Comparison of ENCODE assay signal across 17 cellular contexts in the genomic region with DNA sequence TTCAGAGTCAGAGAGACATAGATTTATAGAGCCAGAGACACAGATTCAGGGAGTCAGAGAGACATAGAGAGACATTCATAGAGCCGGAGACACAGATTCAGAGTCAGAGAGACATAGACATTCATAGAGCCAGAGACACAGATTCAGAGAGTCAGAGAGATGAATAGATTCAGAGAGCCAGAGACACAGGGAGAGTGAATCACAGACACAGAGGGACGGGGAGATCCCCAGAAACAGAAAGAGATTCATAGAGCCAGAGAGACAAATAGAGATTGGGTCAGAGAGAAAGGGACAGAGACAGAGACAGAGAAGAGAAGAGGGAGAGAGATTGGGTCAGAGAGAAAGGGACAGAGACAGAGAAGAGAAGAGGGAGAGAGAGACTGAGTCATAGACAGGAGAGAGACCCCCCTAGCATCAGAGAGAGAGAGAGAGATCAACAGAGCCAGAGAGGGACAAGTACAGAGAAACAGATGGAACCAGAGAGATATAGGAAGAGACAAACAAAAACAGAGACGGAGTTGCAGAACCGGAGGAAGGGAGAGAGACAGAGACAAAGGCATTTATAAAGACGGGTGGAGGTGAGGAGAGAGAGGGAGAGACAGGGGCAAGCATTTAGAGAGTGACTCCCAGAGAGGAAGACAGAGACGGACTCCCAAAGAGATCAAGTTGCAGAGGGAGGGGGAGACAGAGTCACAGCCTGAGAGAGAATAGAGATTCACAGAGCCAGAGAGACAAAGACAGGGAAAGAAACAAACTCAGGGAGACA. TPM values are rescaled to one million over a fixed set of nuclear protein-coding genes. Genes with fewer than 3 reads are reported as not detected.
DNase-seq lines count a peak whose midpoint lies in the region; ATAC-seq and TF ChIP-seq lines count a peak whose summit lies in the region.
"Had no signal": no experiment of that assay in that cellular context is flagged by ENCODE, and none has a peak within 500 bp of the region (broad histone marks: within the 10 kb centered on the region; RNA-seq: fewer than 3 reads in every experiment).

No MANE protein-coding gene starts in this region.

- H3K9me3 Mint-ChIP-seq in MCF 10A (ENCODE audit: unreplicated experiment): no peaks in the 10 kb centered on the region
- H3K9me3 Mint-ChIP-seq in stimulated activated effector memory CD8-positive, alpha-beta T cell treated with anti-CD3 and anti-CD28 coated beads, Interleukin-12 subunit alpha, Interleukin-12 subunit beta, amount 100 ng/mL, for 72 hours: no peaks in the 10 kb centered on the region
- H3K9me3 Mint-ChIP-seq: activated B cell treated with CpG ODN at 0.5 μM for 24 hours; activated naive CD8-positive, alpha-beta T cell treated with anti-CD3 and anti-CD28 coated beads, Interleukin-2, amount 50 U/mL, for 24 hours; type B pancreatic cell had no signal

- no TSS peak for BruUV-seq in mammary epithelial cell (replicated peaks; lab: Mats Ljungman, UMichigan)
- BruUV-seq in MCF 10A (replicated peaks; lab: Mats Ljungman, UMichigan): no TSS peak

- no peak overlapping the region for H3K4me3 Mint-ChIP-seq in MCF 10A (ENCODE audit: unreplicated experiment)
- no peak overlapping the region for H3K4me3 Mint-ChIP-seq in stimulated activated effector memory CD8-positive, alpha-beta T cell treated with anti-CD3 and anti-CD28 coated beads, Interleukin-12 subunit alpha, Interleukin-12 subunit beta, amount 100 ng/mL, for 72 hours
- H3K4me3 Mint-ChIP-seq: activated B cell treated with CpG ODN at 0.5 μM for 24 hours; activated naive CD8-positive, alpha-beta T cell treated with anti-CD3 and anti-CD28 coated beads, Interleukin-2, amount 50 U/mL, for 24 hours; memory B cell; type B pancreatic cell had no signal

- DNase-seq in mammary epithelial cell (no peak), MCF 10A (ENCODE audit: unreplicated experiment) (no peak), NCI-H69 (lab: John Stamatoyannopoulos, UW) (peak; percentile 49), fibroblast of pulmonary artery (ENCODE audit: low read depth) (no peak), NCI-H446 treated with DMSO at 0.1 percent for 48 hours (lab: John Stamatoyannopoulos, UW) (no peak)
- DNase-seq in stimulated activated effector memory CD8-positive, alpha-beta T cell treated with anti-CD3 and anti-CD28 coated beads, Interleukin-12 subunit alpha, Interleukin-12 subunit beta, amount 100 ng/mL, for 72 hours (ENCODE audit: low spot score in 2 of 2): no peak
- DNase-seq: activated B cell treated with CpG ODN at 0.5 μM for 24 hours; activated naive CD8-positive, alpha-beta T cell treated with anti-CD3 and anti-CD28 coated beads, Interleukin-2, amount 50 U/mL, for 24 hours; EL; erythroblast; MM.1S had no signal

- no peak overlapping the region for H3K9ac ChIP-seq in mammary epithelial cell (ENCODE audit: insufficient read depth, low read length)

- in situ Hi-C loops in mammary epithelial cell (cut with MboI; ENCODE audit: low sequenced_read_pairs in 2 of 2): no loop called here

- no peaks in the 10 kb centered on the region for H3K4me1 Mint-ChIP-seq in MCF 10A (ENCODE audit: insufficient read depth, unreplicated experiment)
- H3K4me1 Mint-ChIP-seq in stimulated activated effector memory CD8-positive, alpha-beta T cell treated with anti-CD3 and anti-CD28 coated beads, Interleukin-12 subunit alpha, Interleukin-12 subunit beta, amount 100 ng/mL, for 72 hours: peaks cover 25% of the 10 kb centered on the region

- H2AFZ ChIP-seq in mammary epithelial cell (ENCODE audit: low read depth, low read length): no peak overlapping the region

- intact Hi-C loops in mammary epithelial cell (cut with micrococcal nuclease): no loop called here
- intact Hi-C loops in MCF 10A (cut with micrococcal nuclease): loop anchor here (5.0 kb wide), 1 partner anchor 39 kb away; no protein-coding TSS in a partner anchor

- H3K79me2 ChIP-seq in mammary epithelial cell (ENCODE audit: insufficient read depth, low read length): no peaks in the 10 kb centered on the region

- H3K27ac Mint-ChIP-seq in MCF 10A (ENCODE audit: low read depth, unreplicated experiment): no peak overlapping the region
- no peak overlapping the region for H3K27ac Mint-ChIP-seq in stimulated activated effector memory CD8-positive, alpha-beta T cell treated with anti-CD3 and anti-CD28 coated beads, Interleukin-12 subunit alpha, Interleukin-12 subunit beta, amount 100 ng/mL, for 72 hours
- H3K27ac Mint-ChIP-seq: activated B cell treated with CpG ODN at 0.5 μM for 24 hours; activated naive CD8-positive, alpha-beta T cell treated with anti-CD3 and anti-CD28 coated beads, Interleukin-2, amount 50 U/mL, for 24 hours; memory B cell; type B pancreatic cell had no signal

- CTCF ChIA-PET in mammary epithelial cell (lab: Charles Lee; ENCODE audit: low non-redundant PET): no interaction called here
- CTCF ChIA-PET in MCF 10A (lab: Yijun Ruan, JAX): interaction anchor here (0.6 to 2.6 kb wide), 5 partner anchors 9 to 149 kb away, joined by 3 to 12 read pairs (median 5); no protein-coding TSS in a partner anchor

- ATAC-seq in stimulated activated effector memory CD8-positive, alpha-beta T cell treated with anti-CD3 and anti-CD28 coated beads, Interleukin-12 subunit alpha, Interleukin-12 subunit beta, amount 100 ng/mL, for 72 hours: peak; percentile 38
- ATAC-seq in GM19467 (IDR thresholded peaks at IDR 0.05; ENCODE audit: unreplicated experiment) (no peak), HG02970 (IDR thresholded peaks at IDR 0.05; ENCODE audit: low FRiP score, unreplicated experiment) (no peak)

- H3K27ac ChIP-seq in mammary epithelial cell (ENCODE audit: insufficient read depth, low read depth, low read length): no peak overlapping the region
- H3K27ac ChIP-seq: HL-60, ovary had no signal

- H3K4me1 ChIP-seq in mammary epithelial cell (ENCODE audit: insufficient read depth, low read length): peaks cover 7% of the 10 kb centered on the region

- no peaks in the 10 kb centered on the region for H3K36me3 ChIP-seq in mammary epithelial cell (ENCODE audit: insufficient read depth, low read length)
- H3K36me3 ChIP-seq: ovary had no signal

- H3K4me3 ChIP-seq in mammary epithelial cell (replicated peaks in 1 of 3; ENCODE audit: insufficient read depth in 1 of 3, low read depth in 2 of 3, low read length in 3 of 3): no peak overlapping the region
- H3K4me3 ChIP-seq in fibroblast of pulmonary artery (replicated peaks; ENCODE audit: low read depth, low read length): peak overlapping the region; percentile 37
- H3K4me3 ChIP-seq: ovary had no signal

- peak overlapping the region; percentile 51 for H3K4me2 ChIP-seq in mammary epithelial cell (ENCODE audit: insufficient read depth, low read depth, low read length)

- H3K27me3 Mint-ChIP-seq in MCF 10A (ENCODE audit: insufficient read depth, unreplicated experiment): no peaks in the 10 kb centered on the region

- H3K36me3 Mint-ChIP-seq in MCF 10A (ENCODE audit: insufficient read depth, unreplicated experiment): peaks cover 22% of the 10 kb centered on the region
- H3K36me3 Mint-ChIP-seq in stimulated activated effector memory CD8-positive, alpha-beta T cell treated with anti-CD3 and anti-CD28 coated beads, Interleukin-12 subunit alpha, Interleukin-12 subunit beta, amount 100 ng/mL, for 72 hours: peaks cover 14% of the 10 kb centered on the region

- dilution Hi-C loops in mammary epithelial cell (cut with HindIII; ENCODE audit: low sequenced_read_pairs): no loop called here

- POLR2A ChIA-PET in MCF 10A (lab: Yijun Ruan, JAX): no interaction called here

- 12% methylated on average over 5 of the region's 6 CpGs for WGBS in mammary epithelial cell (ENCODE audit: low coverage, missing lambda C conversion rate)

- peaks cover 10% of the 10 kb centered on the region for H3K27me3 ChIP-seq in mammary epithelial cell (ENCODE audit: insufficient read depth, low read length)
- H3K27me3 ChIP-seq: ovary had no signal

- H3K9me3 ChIP-seq in mammary epithelial cell (replicated peaks; ENCODE audit: insufficient read depth, low read length): no peaks in the 10 kb centered on the region
- H3K9me3 ChIP-seq: ovary had no signal

- TF ChIP-seq CTCF in mammary epithelial cell (conservative IDR thresholded peaks at IDR 0.05 in 1 of 2, IDR thresholded peaks at IDR 0.05 in 1 of 2; ENCODE audit: extremely low read depth in 1 of 2, insufficient read depth in 1 of 2, low read depth in 1 of 2, low read length in 2 of 2): no peak
- TF ChIP-seq CTCF in MCF 10A (IDR thresholded peaks at IDR 0.05; ENCODE audit: unreplicated experiment): no peak
- TF ChIP-seq CTCF in fibroblast of pulmonary artery (IDR thresholded peaks at IDR 0.05; ENCODE audit: low read length, missing control alignments): no peak

- no peaks in the 10 kb centered on the region for H4K20me1 ChIP-seq in mammary epithelial cell (ENCODE audit: insufficient read depth, low read length)

RNA-seq across cellular contexts. Expression of a gene that starts 1.1 kb away (rescaled TPM):
- total RNA-seq in mammary epithelial cell (not detected), MCF 10A (2022) (not detected in 2 replicates)
- polyA plus RNA-seq in mammary epithelial cell: not detected
- not detected for polyA minus RNA-seq in mammary epithelial cell
- total RNA-seq: activated B cell treated with CpG ODN at 0.5 μM for 24 hours had no signal

RNA-seq across cellular contexts. Expression of a gene that starts 13.2 kb away (rescaled TPM):
- total RNA-seq in mammary epithelial cell (10 to 100 TPM; 26.5 to 64.1 TPM), MCF 10A (2022) (39.0 and 43.3 TPM in 2 replicates)
- 9.6 TPM for polyA plus RNA-seq in mammary epithelial cell
- 27.1 TPM for polyA minus RNA-seq in mammary epithelial cell

RNA-seq across cellular contexts. Expression of a gene that starts 28.2 kb away (rescaled TPM):
- not detected for total RNA-seq in mammary epithelial cell
- polyA plus RNA-seq in mammary epithelial cell: not detected
- not detected for polyA minus RNA-seq in mammary epithelial cell
- total RNA-seq in MCF 10A (2022): not detected in 2 replicates
- total RNA-seq: activated B cell treated with CpG ODN at 0.5 μM for 24 hours, ovary had no signal

RNA-seq across cellular contexts. Expression of a gene that starts 56.8 kb away (rescaled TPM):
- total RNA-seq in mammary epithelial cell: not detected
- polyA plus RNA-seq in mammary epithelial cell: not detected
- not detected for polyA minus RNA-seq in mammary epithelial cell
- not detected in 2 replicates for total RNA-seq in MCF 10A (2022)
- total RNA-seq: activated B cell treated with CpG ODN at 0.5 μM for 24 hours had no signal
